Comparison of ENCODE assay signal across 1 cellular context in the genomic region with DNA sequence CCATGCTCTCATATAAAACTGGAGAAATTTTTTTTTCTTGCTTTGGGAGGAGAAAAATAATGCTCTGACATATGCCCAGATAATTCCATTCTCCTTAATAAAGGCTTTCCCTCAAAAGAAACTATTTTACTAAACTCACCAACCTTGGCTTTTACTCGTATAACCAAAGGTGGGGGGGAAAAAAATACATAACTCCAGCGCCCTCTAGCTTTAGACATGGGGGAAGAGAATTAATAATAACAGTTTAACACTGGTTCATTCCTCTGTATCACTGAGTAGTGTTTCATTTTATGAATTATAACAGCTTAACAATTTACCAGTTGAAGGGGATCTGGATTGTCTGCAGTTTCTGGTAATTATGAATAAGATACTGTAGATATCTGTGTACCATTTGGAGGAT.
TF ChIP-seq lines count a peak whose summit lies in the region.

No MANE protein-coding gene starts in this region.

TF ChIP-seq in GM23338, 12 proteins besides CTCF, POLR2A, EP300 and RAD21 (continued from another document):
- TF ChIP-seq REST (IDR thresholded peaks at IDR 0.05; ENCODE audit: unreplicated experiment) (no peak), STAT1 (IDR thresholded peaks at IDR 0.05; ENCODE audit: unreplicated experiment) (no peak), ZNF331 (CRISPR knock-in tag; IDR thresholded peaks at IDR 0.05; ENCODE audit: low read depth) (no peak), JUNB (IDR thresholded peaks at IDR 0.05; ENCODE audit: unreplicated experiment) (no peak), EZH2phosphoT487 (IDR thresholded peaks at IDR 0.05; ENCODE audit: unreplicated experiment) (no peak)
- TF ChIP-seq, protein P1, sequence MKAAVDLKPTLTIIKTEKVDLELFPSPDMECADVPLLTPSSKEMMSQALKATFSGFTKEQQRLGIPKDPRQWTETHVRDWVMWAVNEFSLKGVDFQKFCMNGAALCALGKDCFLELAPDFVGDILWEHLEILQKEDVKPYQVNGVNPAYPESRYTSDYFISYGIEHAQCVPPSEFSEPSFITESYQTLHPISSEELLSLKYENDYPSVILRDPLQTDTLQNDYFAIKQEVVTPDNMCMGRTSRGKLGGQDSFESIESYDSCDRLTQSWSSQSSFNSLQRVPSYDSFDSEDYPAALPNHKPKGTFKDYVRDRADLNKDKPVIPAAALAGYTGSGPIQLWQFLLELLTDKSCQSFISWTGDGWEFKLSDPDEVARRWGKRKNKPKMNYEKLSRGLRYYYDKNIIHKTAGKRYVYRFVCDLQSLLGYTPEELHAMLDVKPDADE (IDR thresholded peaks at IDR 0.05): no peak
